In genomic region chr1:57987507-57987906, GRCh38 we compare ENCODE assay signal across 18 cellular contexts.
DNase-seq lines count a peak whose midpoint lies in the region; FAIRE-seq and TF ChIP-seq lines count a peak whose summit lies in the region.
"Had no signal": no experiment of that assay in that cellular context is flagged by ENCODE, and none has a peak within 500 bp of the region (broad histone marks: within the 10 kb centered on the region; RNA-seq: fewer than 3 reads in every experiment).

No MANE protein-coding gene starts in this region.

- H2BK120ac ChIP-seq in H9 (ENCODE audit: low read depth, low read length, poor library complexity, severe bottlenecking) = no peak overlapping the region

- H2BK15ac ChIP-seq in H9 (ENCODE audit: low read depth, low read length) = no peak overlapping the region

- 0 out of 2 replicates have a peak, but pooled peaks cover 7% of the 10 kb centered on the region for H3K36me3 ChIP-seq in BLaER1
- no peaks in the 10 kb centered on the region for H3K36me3 ChIP-seq in bronchial epithelial cell (ENCODE audit: control insufficient read depth, insufficient read depth, low read length)
- H3K36me3 ChIP-seq in SJCRH30 = no peaks in the 10 kb centered on the region

- DNase-seq in H9 (no peak), bronchial epithelial cell (ENCODE audit: low read depth) (no peak), left kidney (ENCODE audit: low read depth, low spot score) (peak; percentile 9), NOMO-1 treated with dmso at 0.1 percent for 144 hours (lab: John Stamatoyannopoulos, UW; ENCODE audit: unreplicated experiment) (no peak), NK-92 (lab: John Stamatoyannopoulos, UW; ENCODE audit: unreplicated experiment) (no peak), posterior cingulate gyrus (no peak), SJCRH30 (no peak)
- DNase-seq: 8988T; ACHN; CD8-positive, alpha-beta T cell; COR-L47; DMS53; GF-D8; IMR-90 had no signal

- no peak overlapping the region for H3T11ph ChIP-seq in H9 (ENCODE audit: low read length)

- no peak overlapping the region for H2BK5ac ChIP-seq in H9 (ENCODE audit: insufficient read length, low read length)

- no peak overlapping the region for H3K14ac ChIP-seq in H9 (ENCODE audit: insufficient read depth, low read length)

- H3K23ac ChIP-seq in H9 (ENCODE audit: insufficient read length, low read depth, low read length) = no peak overlapping the region

- no peak overlapping the region for H3K4me3 ChIP-seq in BLaER1
- H3K4me3 ChIP-seq in bronchial epithelial cell (ENCODE audit: low read depth, low read length) = no peak overlapping the region
- no peak overlapping the region for H3K4me3 ChIP-seq in SJCRH30

- H3K4me3 Mint-ChIP-seq in H9 = 0 out of 5 replicates have a peak overlapping the region, but pooled peaks of 1 of the 2 experiments have one; percentile 3
- H3K4me3 Mint-ChIP-seq: B cell; CD8-positive, alpha-beta T cell had no signal

- no peak overlapping the region for H4K91ac ChIP-seq in H9 (ENCODE audit: insufficient read length, low read depth, low read length)

- peak; percentile 28 for FAIRE-seq in bronchial epithelial cell (lab: Jason Lieb, UNC)
- FAIRE-seq: H54 had no signal

- no peaks in the 10 kb centered on the region for H3K79me2 ChIP-seq in H9 (ENCODE audit: insufficient read depth, low read length)

- peaks cover 22% of the 10 kb centered on the region for H3K9me3 ChIP-seq in BLaER1
- H3K9me3 ChIP-seq in H9 (ENCODE audit: control insufficient read depth, low read depth, low read length) = no peaks in the 10 kb centered on the region
- no peaks in the 10 kb centered on the region for H3K9me3 ChIP-seq in SJCRH30 (replicated peaks)

- H3K4me1 Mint-ChIP-seq in H9 = peaks cover 45 to 65% of the 10 kb centered on the region in 2 experiments

- H3K27ac ChIP-seq in BLaER1 (peak overlapping the region; percentile 60; the same call in 1 of the 2 replicates), H9 (ENCODE audit: insufficient read length, low read depth, low read length) (no peak overlapping the region), SJCRH30 (no peak overlapping the region)

- WGBS in H9 (ENCODE audit: extremely low coverage, insufficient read length, low lambda C conversion rate) = no CpG with 5 or more reads among the region's 3 CpGs

- TF ChIP-seq CTCF in H9 (conservative IDR thresholded peaks at IDR 0.05) (no peak), bronchial epithelial cell (IDR thresholded peaks at IDR 0.05; ENCODE audit: insufficient read depth, low read length, severe bottlenecking) (no peak)

- no peaks in the 10 kb centered on the region for H3K9me3 Mint-ChIP-seq in H9
- H3K9me3 Mint-ChIP-seq: CD8-positive, alpha-beta T cell had no signal

- H2BK20ac ChIP-seq in H9 (ENCODE audit: low read depth, low read length, poor library complexity, severe bottlenecking) = no peak overlapping the region

- H2AFZ ChIP-seq in H9 (ENCODE audit: low read length) = no peak overlapping the region

- peak overlapping the region in 2 of 3 experiments; percentile 7 to 97; a peak in 3 of 7 replicates for H3K27ac Mint-ChIP-seq in H9
- H3K27ac Mint-ChIP-seq: B cell; CD14-positive monocyte; CD8-positive, alpha-beta T cell had no signal

- H3K27me3 ChIP-seq in BLaER1 (no peaks in the 10 kb centered on the region), H9 (ENCODE audit: insufficient read depth, low read length) (no peaks in the 10 kb centered on the region), bronchial epithelial cell (ENCODE audit: control insufficient read depth, insufficient read depth, low read length) (no peaks in the 10 kb centered on the region), SJCRH30 (0 out of 2 replicates have a peak, but pooled peaks cover 3% of the 10 kb centered on the region)

- H3K9ac ChIP-seq in BLaER1 = no peak overlapping the region; the same call in 1 of the 2 replicates
- no peak overlapping the region for H3K9ac ChIP-seq in H9 (ENCODE audit: extremely low read depth, insufficient read length, low read length)

- no peaks in the 10 kb centered on the region; the same call in 1 of the 2 replicates for H3K27me3 Mint-ChIP-seq in H9 (ENCODE audit: low read depth)

- H4K20me1 ChIP-seq in BLaER1 (no peaks in the 10 kb centered on the region), H9 (ENCODE audit: control insufficient read depth, insufficient read depth, insufficient read length) (no peaks in the 10 kb centered on the region)

- H3K4me2 ChIP-seq in BLaER1 (peak overlapping the region; percentile 66), H9 (ENCODE audit: insufficient read depth, insufficient read length, low read length) (no peak overlapping the region)

- no peak overlapping the region for H3K4ac ChIP-seq in H9 (ENCODE audit: low read depth, low read length)

- no peak overlapping the region for H2BK12ac ChIP-seq in H9 (ENCODE audit: insufficient read length, low read depth, low read length)

- H3K4me1 ChIP-seq in BLaER1 = peaks cover 92% of the 10 kb centered on the region
- H3K4me1 ChIP-seq in H9 (ENCODE audit: insufficient read depth, low read length) = peaks cover 12% of the 10 kb centered on the region
- no peaks in the 10 kb centered on the region for H3K4me1 ChIP-seq in SJCRH30

- no peak overlapping the region for H2AK5ac ChIP-seq in H9 (ENCODE audit: insufficient read length, low read length)

- H3K36me3 Mint-ChIP-seq in H9 (ENCODE audit: insufficient read depth in 1 of 3, low read depth in 3 of 3) = 0 out of 7 replicates have a peak, but pooled peaks cover 0 to 2% (median 0%) of the 10 kb centered on the region in 3 experiments
- H3K36me3 Mint-ChIP-seq: CD14-positive monocyte; CD8-positive, alpha-beta T cell had no signal

- intact Hi-C loops in posterior cingulate gyrus (cut with DNase I) = no loop called here

- H4K5ac ChIP-seq in H9 (ENCODE audit: insufficient read length, low read depth, low read length) = no peak overlapping the region

- no peaks in the 10 kb centered on the region for H3K79me1 ChIP-seq in H9 (ENCODE audit: insufficient read depth, low read depth, low read length, poor library complexity, severe bottlenecking)

- no peak overlapping the region for H3K56ac ChIP-seq in H9 (ENCODE audit: insufficient read length, low read depth, low read length)

- no peak overlapping the region for H4K8ac ChIP-seq in H9 (replicated peaks; ENCODE audit: insufficient read length, low read depth, low read length)

- H3K18ac ChIP-seq in H9 (ENCODE audit: insufficient read length, low read depth, low read length) = no peak overlapping the region

- H3K23me2 ChIP-seq in H9 (ENCODE audit: insufficient read length, low read depth, low read length, poor library complexity, severe bottlenecking) = no peaks in the 10 kb centered on the region
